ENCODE assay signal across 33 cellular contexts in genomic region chr7:91069146-91069545, GRCh38.
"Had no signal": no experiment of that assay in that cellular context is flagged by ENCODE, and none has a peak within 500 bp of the region (broad histone marks: within the 10 kb centered on the region; RNA-seq: fewer than 3 reads in every experiment).

No MANE protein-coding gene starts in this region.

- DNase-seq: Karpas-422, Kasumi-1, MG63, MM.1S, MV-4-11, NCI-H1048, NCI-H1092, NCI-H1092 treated with DMSO at 0.1 percent for 48 hours, NCI-H1105, NCI-H1105 treated with DMSO at 0.1 percent for 48 hours, NCI-H1417, NCI-H1417 treated with DMSO at 0.1 percent for 48 hours, NCI-H1436, NCI-H1436 treated with DMSO at 0.1 percent for 48 hours, NCI-H146, NCI-H1694, NCI-H1694 treated with DMSO at 0.1 percent for 48 hours, NCI-H187, NCI-H187 treated with DMSO at 0.1 percent for 48 hours, NCI-H1930, NCI-H2029, NCI-H2029 treated with DMSO at 0.1 percent for 48 hours, NCI-H2081, NCI-H2081 treated with DMSO at 0.1 percent for 48 hours, NCI-H2107, NCI-H2171, NCI-H2171 treated with DMSO at 0.1 percent for 48 hours, NCI-H2227 treated with DMSO at 0.1 percent for 48 hours, NCI-H345, NCI-H446, NCI-H446 treated with DMSO at 0.1 percent for 48 hours, NCI-H510A, NCI-H510A treated with DMSO at 0.1 percent for 48 hours had no signal

- H3K4me3 ChIP-seq: MG63 had no signal

- H3K36me3 ChIP-seq: MG63 had no signal

- H3K9me3 ChIP-seq: MG63 had no signal

- H3K27me3 ChIP-seq: MG63 had no signal
